In the genomic region with DNA sequence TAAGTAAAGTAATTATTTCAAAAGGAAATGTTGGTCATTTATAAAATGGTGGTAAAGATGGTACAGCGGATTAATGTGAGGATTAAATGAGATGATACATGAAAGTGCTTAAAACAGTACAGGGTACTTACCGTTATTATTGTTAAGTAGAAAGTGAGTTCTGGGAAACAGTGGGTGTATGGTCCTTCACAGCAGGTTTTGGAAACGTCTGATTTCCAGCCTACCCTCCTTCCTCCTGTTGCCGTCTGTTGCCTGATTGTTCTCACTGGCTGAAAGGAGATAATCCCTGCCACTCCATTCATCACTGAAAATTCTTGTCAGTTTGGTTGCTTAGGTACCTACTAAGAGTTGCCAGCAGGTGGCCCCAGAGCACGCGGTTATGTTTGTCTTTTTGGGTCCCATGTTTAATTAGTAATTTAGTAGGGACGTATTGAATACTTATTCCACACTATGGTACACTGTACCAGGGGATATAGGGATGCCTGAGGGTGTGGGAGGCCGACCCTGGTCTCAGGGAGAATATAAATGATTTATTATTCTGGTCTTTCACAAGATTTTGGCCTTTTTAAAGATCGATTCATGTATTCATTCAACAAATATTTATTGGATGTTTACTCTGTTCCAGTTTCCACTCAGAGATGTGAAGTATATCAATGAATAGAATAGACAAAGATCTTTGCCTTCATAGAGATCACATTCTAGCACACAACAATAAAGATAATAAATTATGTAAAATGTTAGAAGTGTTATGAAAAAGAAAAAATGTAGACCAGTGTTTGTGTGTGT, we compare ENCODE assay signal across 8 cellular contexts. TPM values are rescaled to one million over a fixed set of nuclear protein-coding genes. Genes with fewer than 3 reads are reported as not detected.
A peak's percentile ranks its signal among the peaks of the same experiment; 100 is the strongest.
DNase-seq lines count a peak whose midpoint lies in the region; ATAC-seq and TF ChIP-seq lines count a peak whose summit lies in the region.

No MANE protein-coding gene starts in this region.

- peaks cover 2% of the 10 kb centered on the region for H3K27me3 Mint-ChIP-seq in activated naive CD8-positive, alpha-beta T cell treated with anti-CD3 and anti-CD28 coated beads, Interleukin-2, amount 50 U/mL, for 24 hours

- intact Hi-C loops in sigmoid colon (cut with DNase I): loop anchor here (1.0 to 10.0 kb wide), 4 partner anchors 49 to 268 kb away; no protein-coding TSS in a partner anchor

- H3K9me3 Mint-ChIP-seq in activated naive CD8-positive, alpha-beta T cell treated with anti-CD3 and anti-CD28 coated beads, Interleukin-2, amount 50 U/mL, for 24 hours: no peaks in the 10 kb centered on the region

- H3K36me3 ChIP-seq in Karpas-422 (ENCODE audit: insufficient read depth, low read length) (no peaks in the 10 kb centered on the region), right atrium auricular region (no peaks in the 10 kb centered on the region), sigmoid colon (no peaks in the 10 kb centered on the region)

- WGBS in sigmoid colon, 2 donors: 15 to 20% methylated on average over 9 of the region's 9 CpGs

- H3K9ac ChIP-seq in Karpas-422 (ENCODE audit: low read length): peak overlapping the region; percentile 72

- no peak overlapping the region for H3K27ac ChIP-seq in Karpas-422 (ENCODE audit: low read length)
- peak overlapping the region in 1 of 2 donors; percentile 77 for H3K27ac ChIP-seq in right atrium auricular region
- peak overlapping the region; percentile 63 to 77 (median 70) for H3K27ac ChIP-seq in sigmoid colon

- H2AFZ ChIP-seq in Karpas-422 (ENCODE audit: low read length): peak overlapping the region; percentile 97

- DNase-seq in GDM1 (lab: John Stamatoyannopoulos, UW): peak; percentile 32
- peak; percentile 92 for DNase-seq in Karpas-422
- peak; percentile 80 for DNase-seq in SW480 (ENCODE audit: low spot score)
- DNase-seq in activated naive CD8-positive, alpha-beta T cell treated with anti-CD3 and anti-CD28 coated beads, Interleukin-2, amount 50 U/mL, for 24 hours: peak; percentile 73
- DNase-seq in right atrium auricular region (ENCODE audit: low spot score): peak; percentile 74
- DNase-seq in sigmoid colon: peak; percentile 67
- DNase-seq in NCI-H774 (lab: John Stamatoyannopoulos, UW): no peak

- TF ChIP-seq POLR2A in sigmoid colon (IDR thresholded peaks at IDR 0.05): no peak

- peak overlapping the region; percentile 43 for H3K27ac Mint-ChIP-seq in activated naive CD8-positive, alpha-beta T cell treated with anti-CD3 and anti-CD28 coated beads, Interleukin-2, amount 50 U/mL, for 24 hours

- TF ChIP-seq CTCF in right atrium auricular region (IDR thresholded peaks at IDR 0.05) (peak; percentile 57 to 76), sigmoid colon (IDR thresholded peaks at IDR 0.05) (peak in 3 of 4 experiments; percentile 52 to 63 (median 55))

- peak; percentile 63 for ATAC-seq in activated naive CD8-positive, alpha-beta T cell treated with anti-CD3 and anti-CD28 coated beads, Interleukin-2, amount 50 U/mL, for 24 hours
- ATAC-seq in GM21360 (IDR thresholded peaks at IDR 0.05; ENCODE audit: unreplicated experiment): no peak

- no peak for TF ChIP-seq EP300 in sigmoid colon (IDR thresholded peaks at IDR 0.05)

- H3K79me2 ChIP-seq in Karpas-422 (ENCODE audit: low read length): no peaks in the 10 kb centered on the region

- H3K9me2 ChIP-seq in Karpas-422 (replicated peaks; ENCODE audit: insufficient read depth, low read length): no peaks in the 10 kb centered on the region

- H4K20me1 ChIP-seq in Karpas-422 (ENCODE audit: insufficient read depth, low read depth, low read length): no peaks in the 10 kb centered on the region

- H3K9me3 ChIP-seq in Karpas-422 (ENCODE audit: low read length): no peaks in the 10 kb centered on the region
- no peaks in the 10 kb centered on the region for H3K9me3 ChIP-seq in right atrium auricular region
- H3K9me3 ChIP-seq in sigmoid colon: no peaks in the 10 kb centered on the region

- H3K4me2 ChIP-seq in Karpas-422 (ENCODE audit: low read depth, low read length, poor library complexity, severe bottlenecking): peak overlapping the region; percentile 86

- H3K4me3 Mint-ChIP-seq in activated naive CD8-positive, alpha-beta T cell treated with anti-CD3 and anti-CD28 coated beads, Interleukin-2, amount 50 U/mL, for 24 hours: peak overlapping the region; percentile 81

- peaks cover 24% of the 10 kb centered on the region for H3K4me1 ChIP-seq in Karpas-422 (ENCODE audit: low read length)
- H3K4me1 ChIP-seq in right atrium auricular region: no peaks in the 10 kb centered on the region
- H3K4me1 ChIP-seq in sigmoid colon: peaks cover 0 to 22% (median 11%) of the 10 kb centered on the region in 4 donors

- peak overlapping the region; percentile 73 for H3K4me3 ChIP-seq in Karpas-422 (ENCODE audit: low read length)
- H3K4me3 ChIP-seq in right atrium auricular region: peak overlapping the region; percentile 43 to 55
- H3K4me3 ChIP-seq in sigmoid colon: peak overlapping the region; percentile 38 to 62 (median 54)

- H3K27me3 ChIP-seq in Karpas-422 (ENCODE audit: low read length) (no peaks in the 10 kb centered on the region), right atrium auricular region (no peaks in the 10 kb centered on the region), sigmoid colon (no peaks in the 10 kb centered on the region)

- no peaks in the 10 kb centered on the region for H3K36me3 Mint-ChIP-seq in activated naive CD8-positive, alpha-beta T cell treated with anti-CD3 and anti-CD28 coated beads, Interleukin-2, amount 50 U/mL, for 24 hours (ENCODE audit: low read depth)

- peaks cover 9% of the 10 kb centered on the region for H3K4me1 Mint-ChIP-seq in activated naive CD8-positive, alpha-beta T cell treated with anti-CD3 and anti-CD28 coated beads, Interleukin-2, amount 50 U/mL, for 24 hours

RNA-seq across cellular contexts. Expression of a gene that starts 30.8 kb away (rescaled TPM):
- total RNA-seq in Karpas-422 (2014; rRNA removed; shearing (Covaris generic); ENCODE audit: low replicate concordance): not detected in 2 replicates
- total RNA-seq in right atrium auricular region (not detected), sigmoid colon (not detected)
- polyA plus RNA-seq in sigmoid colon: not detected

RNA-seq across cellular contexts. Expression of a gene that starts 34.1 kb away (rescaled TPM):
- total RNA-seq in Karpas-422 (2014; rRNA removed; shearing (Covaris generic); ENCODE audit: low replicate concordance): not detected in 2 replicates
- total RNA-seq in right atrium auricular region: not detected
- not detected for total RNA-seq in sigmoid colon
- under 1 TPM in 1 of 3 donors, not detected in 2; under 0.01 TPM for polyA plus RNA-seq in sigmoid colon
